In the genomic region with DNA sequence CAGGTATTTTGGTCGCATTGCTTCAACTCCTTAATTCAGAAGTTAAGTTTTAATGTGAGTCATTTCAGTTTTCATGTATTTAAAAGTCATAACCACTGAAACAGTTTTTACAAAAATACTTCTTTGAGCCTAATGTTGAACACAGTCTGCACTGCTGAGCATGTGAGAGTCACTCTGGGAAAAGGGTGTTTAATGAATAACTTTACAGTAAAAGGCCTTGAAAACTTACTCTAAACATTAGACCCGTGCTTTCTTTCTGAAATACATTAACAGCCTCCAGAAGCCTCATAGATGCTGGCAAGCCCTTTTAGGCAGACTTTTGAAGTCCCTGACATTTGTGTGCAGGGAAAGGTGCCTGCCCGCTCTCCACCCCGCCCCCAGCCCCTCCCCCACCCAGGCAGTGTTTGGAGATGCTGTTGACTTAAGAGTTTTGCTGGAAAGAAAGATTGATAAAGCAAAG, we compare ENCODE assay signal across 12 cellular contexts.
DNase-seq lines count a peak whose midpoint lies in the region; ATAC-seq and TF ChIP-seq lines count a peak whose summit lies in the region.
"Had no signal": no experiment of that assay in that cellular context is flagged by ENCODE, and none has a peak within 500 bp of the region (broad histone marks: within the 10 kb centered on the region; RNA-seq: fewer than 3 reads in every experiment).

No MANE protein-coding gene starts in this region.

- H3K18ac ChIP-seq in mesenchymal stem cell (ENCODE audit: low read depth in 1 of 2, low read length in 2 of 2) = no peak overlapping the region

- no peak overlapping the region for H3K4ac ChIP-seq in mesenchymal stem cell (ENCODE audit: low read depth in 1 of 2, low read length in 2 of 2)

- no peaks in the 10 kb centered on the region for H3K36me3 Mint-ChIP-seq in WTC11

- no peak overlapping the region for H3K4me3 Mint-ChIP-seq in WTC11

- no peak overlapping the region for H2BK120ac ChIP-seq in mesenchymal stem cell (ENCODE audit: low read depth, low read length)

- ATAC-seq in GM18870 (IDR thresholded peaks at IDR 0.05; ENCODE audit: unreplicated experiment) = peak; percentile 94
- ATAC-seq in HG02588 (IDR thresholded peaks at IDR 0.05; ENCODE audit: unreplicated experiment) = peak; percentile 90
- peak; percentile 84 for ATAC-seq in HG03469 (IDR thresholded peaks at IDR 0.05; ENCODE audit: unreplicated experiment)
- no peak for ATAC-seq in WTC11

- H2BK12ac ChIP-seq in mesenchymal stem cell (ENCODE audit: low read length in 2 of 2) = no peak overlapping the region

- no peak overlapping the region for H3K14ac ChIP-seq in mesenchymal stem cell (ENCODE audit: low read length in 2 of 2)

- H3K4me3 ChIP-seq in mesenchymal stem cell (ENCODE audit: insufficient read depth in 1 of 2, low read depth in 1 of 2, low read length in 2 of 2) = no peak overlapping the region

- no peak overlapping the region for H3K9ac ChIP-seq in mesenchymal stem cell (ENCODE audit: low read length)

- H4K91ac ChIP-seq in mesenchymal stem cell (ENCODE audit: low read length) = no peak overlapping the region

- no peaks in the 10 kb centered on the region for H3K9me3 Mint-ChIP-seq in WTC11

- H3K4me2 ChIP-seq in mesenchymal stem cell (ENCODE audit: low read length, poor library complexity, severe bottlenecking) = no peak overlapping the region

- peaks cover 24% of the 10 kb centered on the region for H3K4me1 Mint-ChIP-seq in WTC11

- H3K27me3 ChIP-seq in mesenchymal stem cell (ENCODE audit: control insufficient read depth in 1 of 2, insufficient read depth in 1 of 2, low read length in 2 of 2) = no peaks in the 10 kb centered on the region

- no peak overlapping the region for H2AK5ac ChIP-seq in mesenchymal stem cell (ENCODE audit: low read length, severe bottlenecking)

- no peak overlapping the region for H3K27ac Mint-ChIP-seq in WTC11

- CTCF ChIA-PET in WTC11 (lab: Charles Lee) = interaction anchor here (1.2 kb wide), 1 partner anchor 66 kb away, joined by 3 read pairs; no protein-coding TSS in a partner anchor

- no peaks in the 10 kb centered on the region for H3K9me3 ChIP-seq in mesenchymal stem cell (ENCODE audit: control insufficient read depth, low read length)

- no peak overlapping the region for H2BK5ac ChIP-seq in mesenchymal stem cell (ENCODE audit: low read depth, low read length, poor library complexity, severe bottlenecking)

- H2AFZ ChIP-seq in mesenchymal stem cell (ENCODE audit: low read depth, low read length) = no peak overlapping the region

- WGBS in mesenchymal stem cell = 80% methylated on average over 1 of the region's 4 CpGs

- DNase-seq in mesenchymal stem cell (no peak), DMS53 treated with DMSO at 0.1 percent for 48 hours (lab: John Stamatoyannopoulos, UW; ENCODE audit: unreplicated experiment) (no peak), WTC11 (ENCODE audit: low spot score) (no peak)
- no peak for DNase-seq in activated naive CD4-positive, alpha-beta T cell treated with Interleukin-2 at 50 U/mL for 16 hours
- DNase-seq in activated CD4-positive, CD25-positive, alpha-beta regulatory T cell treated with anti-CD3 and anti-CD28 coated beads, Interleukin-2, amount 50 U/mL, for 72 hours = no peak
- DNase-seq: activated T-cell treated with anti-CD3 and anti-CD28 coated beads, Interleukin-2, amount 50 U/mL, for 48 hours; NCI-H1105 treated with DMSO at 0.1 percent for 48 hours; OCI-M1 had no signal

- POLR2A ChIA-PET in WTC11 (lab: Charles Lee) = no interaction called here

- peaks cover 0 to 12% of the 10 kb centered on the region in 2 experiments for H3K36me3 ChIP-seq in mesenchymal stem cell (ENCODE audit: control insufficient read depth in 1 of 2, insufficient read depth in 2 of 2, low read depth in 1 of 2, low read length in 2 of 2)

- peaks cover 11% of the 10 kb centered on the region for H3K79me1 ChIP-seq in mesenchymal stem cell (replicated peaks; ENCODE audit: low read length, poor library complexity, severe bottlenecking)

- no peak overlapping the region for H2BK15ac ChIP-seq in mesenchymal stem cell (ENCODE audit: low read depth, poor library complexity, severe bottlenecking)

- no peak overlapping the region for H4K8ac ChIP-seq in mesenchymal stem cell (ENCODE audit: low read length)

- no peaks in the 10 kb centered on the region; the same call in 1 of the 2 replicates for H3K27me3 Mint-ChIP-seq in WTC11 (ENCODE audit: low read depth)

- peaks cover 9% of the 10 kb centered on the region for H3K4me1 ChIP-seq in mesenchymal stem cell (ENCODE audit: control insufficient read depth, insufficient read depth, low read depth, low read length)

- H3K23ac ChIP-seq in mesenchymal stem cell (ENCODE audit: low read length in 2 of 2) = no peak overlapping the region

- no peak for TF ChIP-seq CTCF in WTC11 (IDR thresholded peaks at IDR 0.05)

- H3K27ac ChIP-seq in mesenchymal stem cell (ENCODE audit: low read length, poor library complexity, severe bottlenecking) = peak overlapping the region; percentile 88
- H3K27ac ChIP-seq: C4-2B had no signal

TF ChIP-seq in WTC11, 78 proteins besides CTCF, POLR2A, EP300 and RAD21 (continues in another document):
- TF ChIP-seq, protein P1, sequence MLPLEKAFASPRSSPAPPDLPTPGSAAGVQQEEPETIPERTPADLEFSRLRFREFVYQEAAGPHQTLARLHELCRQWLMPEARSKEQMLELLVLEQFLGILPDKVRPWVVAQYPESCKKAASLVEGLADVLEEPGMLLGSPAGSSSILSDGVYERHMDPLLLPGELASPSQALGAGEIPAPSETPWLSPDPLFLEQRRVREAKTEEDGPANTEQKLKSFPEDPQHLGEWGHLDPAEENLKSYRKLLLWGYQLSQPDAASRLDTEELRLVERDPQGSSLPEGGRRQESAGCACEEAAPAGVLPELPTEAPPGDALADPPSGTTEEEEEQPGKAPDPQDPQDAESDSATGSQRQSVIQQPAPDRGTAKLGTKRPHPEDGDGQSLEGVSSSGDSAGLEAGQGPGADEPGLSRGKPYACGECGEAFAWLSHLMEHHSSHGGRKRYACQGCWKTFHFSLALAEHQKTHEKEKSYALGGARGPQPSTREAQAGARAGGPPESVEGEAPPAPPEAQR (CRISPR knock-in tag; IDR thresholded peaks at IDR 0.05) = no peak
- TF ChIP-seq ZNF671 (CRISPR knock-in tag; IDR thresholded peaks at IDR 0.05) (no peak), FOXK1 (CRISPR knock-in tag; IDR thresholded peaks at IDR 0.05) (no peak)
- TF ChIP-seq, protein P2, sequence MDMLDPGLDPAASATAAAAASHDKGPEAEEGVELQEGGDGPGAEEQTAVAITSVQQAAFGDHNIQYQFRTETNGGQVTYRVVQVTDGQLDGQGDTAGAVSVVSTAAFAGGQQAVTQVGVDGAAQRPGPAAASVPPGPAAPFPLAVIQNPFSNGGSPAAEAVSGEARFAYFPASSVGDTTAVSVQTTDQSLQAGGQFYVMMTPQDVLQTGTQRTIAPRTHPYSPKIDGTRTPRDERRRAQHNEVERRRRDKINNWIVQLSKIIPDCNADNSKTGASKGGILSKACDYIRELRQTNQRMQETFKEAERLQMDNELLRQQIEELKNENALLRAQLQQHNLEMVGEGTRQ (CRISPR knock-in tag; IDR thresholded peaks at IDR 0.05) = no peak
- TF ChIP-seq, protein P3, sequence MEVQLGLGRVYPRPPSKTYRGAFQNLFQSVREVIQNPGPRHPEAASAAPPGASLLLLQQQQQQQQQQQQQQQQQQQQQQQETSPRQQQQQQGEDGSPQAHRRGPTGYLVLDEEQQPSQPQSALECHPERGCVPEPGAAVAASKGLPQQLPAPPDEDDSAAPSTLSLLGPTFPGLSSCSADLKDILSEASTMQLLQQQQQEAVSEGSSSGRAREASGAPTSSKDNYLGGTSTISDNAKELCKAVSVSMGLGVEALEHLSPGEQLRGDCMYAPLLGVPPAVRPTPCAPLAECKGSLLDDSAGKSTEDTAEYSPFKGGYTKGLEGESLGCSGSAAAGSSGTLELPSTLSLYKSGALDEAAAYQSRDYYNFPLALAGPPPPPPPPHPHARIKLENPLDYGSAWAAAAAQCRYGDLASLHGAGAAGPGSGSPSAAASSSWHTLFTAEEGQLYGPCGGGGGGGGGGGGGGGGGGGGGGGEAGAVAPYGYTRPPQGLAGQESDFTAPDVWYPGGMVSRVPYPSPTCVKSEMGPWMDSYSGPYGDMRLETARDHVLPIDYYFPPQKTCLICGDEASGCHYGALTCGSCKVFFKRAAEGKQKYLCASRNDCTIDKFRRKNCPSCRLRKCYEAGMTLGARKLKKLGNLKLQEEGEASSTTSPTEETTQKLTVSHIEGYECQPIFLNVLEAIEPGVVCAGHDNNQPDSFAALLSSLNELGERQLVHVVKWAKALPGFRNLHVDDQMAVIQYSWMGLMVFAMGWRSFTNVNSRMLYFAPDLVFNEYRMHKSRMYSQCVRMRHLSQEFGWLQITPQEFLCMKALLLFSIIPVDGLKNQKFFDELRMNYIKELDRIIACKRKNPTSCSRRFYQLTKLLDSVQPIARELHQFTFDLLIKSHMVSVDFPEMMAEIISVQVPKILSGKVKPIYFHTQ (CRISPR knock-in tag; IDR thresholded peaks at IDR 0.05) = no peak
- TF ChIP-seq, protein P4, sequence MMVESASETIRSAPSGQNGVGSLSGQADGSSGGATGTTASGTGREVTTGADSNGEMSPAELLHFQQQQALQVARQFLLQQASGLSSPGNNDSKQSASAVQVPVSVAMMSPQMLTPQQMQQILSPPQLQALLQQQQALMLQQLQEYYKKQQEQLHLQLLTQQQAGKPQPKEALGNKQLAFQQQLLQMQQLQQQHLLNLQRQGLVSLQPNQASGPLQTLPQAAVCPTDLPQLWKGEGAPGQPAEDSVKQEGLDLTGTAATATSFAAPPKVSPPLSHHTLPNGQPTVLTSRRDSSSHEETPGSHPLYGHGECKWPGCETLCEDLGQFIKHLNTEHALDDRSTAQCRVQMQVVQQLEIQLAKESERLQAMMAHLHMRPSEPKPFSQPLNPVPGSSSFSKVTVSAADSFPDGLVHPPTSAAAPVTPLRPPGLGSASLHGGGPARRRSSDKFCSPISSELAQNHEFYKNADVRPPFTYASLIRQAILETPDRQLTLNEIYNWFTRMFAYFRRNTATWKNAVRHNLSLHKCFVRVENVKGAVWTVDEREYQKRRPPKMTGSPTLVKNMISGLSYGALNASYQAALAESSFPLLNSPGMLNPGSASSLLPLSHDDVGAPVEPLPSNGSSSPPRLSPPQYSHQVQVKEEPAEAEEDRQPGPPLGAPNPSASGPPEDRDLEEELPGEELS (CRISPR knock-in tag; IDR thresholded peaks at IDR 0.05) = no peak
